ENCODE assay signal across 2 cellular contexts in the genomic region with DNA sequence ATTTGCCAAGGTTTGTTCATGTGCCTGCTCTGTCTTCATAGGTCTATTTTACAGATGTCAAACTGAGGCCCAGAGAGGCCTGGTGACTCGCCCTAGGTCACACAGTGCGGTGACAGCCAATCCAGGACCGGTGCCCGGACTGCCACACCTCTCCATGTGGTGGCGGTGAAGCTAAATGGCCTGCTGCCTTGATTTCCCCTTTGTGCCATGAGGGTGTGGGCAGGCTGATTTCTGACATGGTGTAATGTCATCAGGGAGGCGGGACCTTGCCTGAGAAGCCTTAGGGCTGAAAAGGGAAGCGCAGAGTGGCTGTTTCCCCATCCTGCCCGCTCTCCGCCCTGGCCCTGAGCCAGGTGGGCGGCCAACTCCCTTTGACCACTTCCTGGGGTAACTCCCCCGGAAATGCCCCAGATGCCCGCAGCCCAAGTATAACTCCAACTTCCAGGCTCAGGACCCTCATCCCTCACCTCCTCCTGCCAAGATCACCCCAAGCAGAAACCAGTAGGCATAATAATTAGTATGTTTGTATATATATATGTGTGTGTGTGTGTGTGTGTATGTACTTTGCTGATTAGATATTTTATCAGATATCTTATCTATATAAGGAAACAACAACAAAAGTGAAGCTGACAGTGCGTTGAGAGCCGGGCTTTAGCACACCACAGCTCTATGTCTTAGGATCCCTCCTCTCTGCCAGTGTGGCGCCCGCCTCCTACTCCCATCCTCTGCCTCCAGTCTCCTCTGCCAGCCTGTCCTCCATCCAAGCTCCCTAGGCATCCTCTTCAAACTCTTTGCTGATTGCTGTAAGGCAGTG.
TF ChIP-seq lines count a peak whose summit lies in the region.

No MANE protein-coding gene starts in this region.

TF ChIP-seq in H1, 55 proteins besides CTCF, POLR2A, EP300 and RAD21:
- TF ChIP-seq RFX5 (IDR thresholded peaks at IDR 0.05; ENCODE audit: borderline replicate concordance, low read depth, low read length) (no peak), KDM4A (IDR thresholded peaks at IDR 0.05; ENCODE audit: low read depth, low read length, severe bottlenecking) (no peak), ASH2L (IDR thresholded peaks at IDR 0.05; ENCODE audit: low read length) (no peak), SAP30 (IDR thresholded peaks at IDR 0.05; ENCODE audit: insufficient read depth, insufficient replicate concordance, low read length) (no peak), JUND (IDR thresholded peaks at IDR 0.05; ENCODE audit: low read length) (no peak), TEAD4 (IDR thresholded peaks at IDR 0.05; ENCODE audit: low read depth, low read length) (no peak), MAFK (IDR thresholded peaks at IDR 0.05; ENCODE audit: low read depth, low read length) (no peak), CBX5 (IDR thresholded peaks at IDR 0.05; ENCODE audit: low read depth, low read length) (no peak), RNF2 (IDR thresholded peaks at IDR 0.05; ENCODE audit: borderline replicate concordance, low read depth, low read length, missing control alignments, poor library complexity, severe bottlenecking) (no peak), POLR2AphosphoS5 (IDR thresholded peaks at IDR 0.05; ENCODE audit: low read depth, low read length) (no peak), SP1 (IDR thresholded peaks at IDR 0.05; ENCODE audit: low read depth, low read length) (no peak), SIRT6 (IDR thresholded peaks at IDR 0.05; ENCODE audit: low read length) (no peak), SUZ12 (IDR thresholded peaks at IDR 0.05; ENCODE audit: low read length) (no peak), FOSL1 (IDR thresholded peaks at IDR 0.05; ENCODE audit: insufficient read depth, low read depth, low read length) (no peak)
- TF ChIP-seq, protein P1, sequence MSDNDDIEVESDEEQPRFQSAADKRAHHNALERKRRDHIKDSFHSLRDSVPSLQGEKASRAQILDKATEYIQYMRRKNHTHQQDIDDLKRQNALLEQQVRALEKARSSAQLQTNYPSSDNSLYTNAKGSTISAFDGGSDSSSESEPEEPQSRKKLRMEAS (IDR thresholded peaks at IDR 0.05): no peak
- TF ChIP-seq, protein P2, sequence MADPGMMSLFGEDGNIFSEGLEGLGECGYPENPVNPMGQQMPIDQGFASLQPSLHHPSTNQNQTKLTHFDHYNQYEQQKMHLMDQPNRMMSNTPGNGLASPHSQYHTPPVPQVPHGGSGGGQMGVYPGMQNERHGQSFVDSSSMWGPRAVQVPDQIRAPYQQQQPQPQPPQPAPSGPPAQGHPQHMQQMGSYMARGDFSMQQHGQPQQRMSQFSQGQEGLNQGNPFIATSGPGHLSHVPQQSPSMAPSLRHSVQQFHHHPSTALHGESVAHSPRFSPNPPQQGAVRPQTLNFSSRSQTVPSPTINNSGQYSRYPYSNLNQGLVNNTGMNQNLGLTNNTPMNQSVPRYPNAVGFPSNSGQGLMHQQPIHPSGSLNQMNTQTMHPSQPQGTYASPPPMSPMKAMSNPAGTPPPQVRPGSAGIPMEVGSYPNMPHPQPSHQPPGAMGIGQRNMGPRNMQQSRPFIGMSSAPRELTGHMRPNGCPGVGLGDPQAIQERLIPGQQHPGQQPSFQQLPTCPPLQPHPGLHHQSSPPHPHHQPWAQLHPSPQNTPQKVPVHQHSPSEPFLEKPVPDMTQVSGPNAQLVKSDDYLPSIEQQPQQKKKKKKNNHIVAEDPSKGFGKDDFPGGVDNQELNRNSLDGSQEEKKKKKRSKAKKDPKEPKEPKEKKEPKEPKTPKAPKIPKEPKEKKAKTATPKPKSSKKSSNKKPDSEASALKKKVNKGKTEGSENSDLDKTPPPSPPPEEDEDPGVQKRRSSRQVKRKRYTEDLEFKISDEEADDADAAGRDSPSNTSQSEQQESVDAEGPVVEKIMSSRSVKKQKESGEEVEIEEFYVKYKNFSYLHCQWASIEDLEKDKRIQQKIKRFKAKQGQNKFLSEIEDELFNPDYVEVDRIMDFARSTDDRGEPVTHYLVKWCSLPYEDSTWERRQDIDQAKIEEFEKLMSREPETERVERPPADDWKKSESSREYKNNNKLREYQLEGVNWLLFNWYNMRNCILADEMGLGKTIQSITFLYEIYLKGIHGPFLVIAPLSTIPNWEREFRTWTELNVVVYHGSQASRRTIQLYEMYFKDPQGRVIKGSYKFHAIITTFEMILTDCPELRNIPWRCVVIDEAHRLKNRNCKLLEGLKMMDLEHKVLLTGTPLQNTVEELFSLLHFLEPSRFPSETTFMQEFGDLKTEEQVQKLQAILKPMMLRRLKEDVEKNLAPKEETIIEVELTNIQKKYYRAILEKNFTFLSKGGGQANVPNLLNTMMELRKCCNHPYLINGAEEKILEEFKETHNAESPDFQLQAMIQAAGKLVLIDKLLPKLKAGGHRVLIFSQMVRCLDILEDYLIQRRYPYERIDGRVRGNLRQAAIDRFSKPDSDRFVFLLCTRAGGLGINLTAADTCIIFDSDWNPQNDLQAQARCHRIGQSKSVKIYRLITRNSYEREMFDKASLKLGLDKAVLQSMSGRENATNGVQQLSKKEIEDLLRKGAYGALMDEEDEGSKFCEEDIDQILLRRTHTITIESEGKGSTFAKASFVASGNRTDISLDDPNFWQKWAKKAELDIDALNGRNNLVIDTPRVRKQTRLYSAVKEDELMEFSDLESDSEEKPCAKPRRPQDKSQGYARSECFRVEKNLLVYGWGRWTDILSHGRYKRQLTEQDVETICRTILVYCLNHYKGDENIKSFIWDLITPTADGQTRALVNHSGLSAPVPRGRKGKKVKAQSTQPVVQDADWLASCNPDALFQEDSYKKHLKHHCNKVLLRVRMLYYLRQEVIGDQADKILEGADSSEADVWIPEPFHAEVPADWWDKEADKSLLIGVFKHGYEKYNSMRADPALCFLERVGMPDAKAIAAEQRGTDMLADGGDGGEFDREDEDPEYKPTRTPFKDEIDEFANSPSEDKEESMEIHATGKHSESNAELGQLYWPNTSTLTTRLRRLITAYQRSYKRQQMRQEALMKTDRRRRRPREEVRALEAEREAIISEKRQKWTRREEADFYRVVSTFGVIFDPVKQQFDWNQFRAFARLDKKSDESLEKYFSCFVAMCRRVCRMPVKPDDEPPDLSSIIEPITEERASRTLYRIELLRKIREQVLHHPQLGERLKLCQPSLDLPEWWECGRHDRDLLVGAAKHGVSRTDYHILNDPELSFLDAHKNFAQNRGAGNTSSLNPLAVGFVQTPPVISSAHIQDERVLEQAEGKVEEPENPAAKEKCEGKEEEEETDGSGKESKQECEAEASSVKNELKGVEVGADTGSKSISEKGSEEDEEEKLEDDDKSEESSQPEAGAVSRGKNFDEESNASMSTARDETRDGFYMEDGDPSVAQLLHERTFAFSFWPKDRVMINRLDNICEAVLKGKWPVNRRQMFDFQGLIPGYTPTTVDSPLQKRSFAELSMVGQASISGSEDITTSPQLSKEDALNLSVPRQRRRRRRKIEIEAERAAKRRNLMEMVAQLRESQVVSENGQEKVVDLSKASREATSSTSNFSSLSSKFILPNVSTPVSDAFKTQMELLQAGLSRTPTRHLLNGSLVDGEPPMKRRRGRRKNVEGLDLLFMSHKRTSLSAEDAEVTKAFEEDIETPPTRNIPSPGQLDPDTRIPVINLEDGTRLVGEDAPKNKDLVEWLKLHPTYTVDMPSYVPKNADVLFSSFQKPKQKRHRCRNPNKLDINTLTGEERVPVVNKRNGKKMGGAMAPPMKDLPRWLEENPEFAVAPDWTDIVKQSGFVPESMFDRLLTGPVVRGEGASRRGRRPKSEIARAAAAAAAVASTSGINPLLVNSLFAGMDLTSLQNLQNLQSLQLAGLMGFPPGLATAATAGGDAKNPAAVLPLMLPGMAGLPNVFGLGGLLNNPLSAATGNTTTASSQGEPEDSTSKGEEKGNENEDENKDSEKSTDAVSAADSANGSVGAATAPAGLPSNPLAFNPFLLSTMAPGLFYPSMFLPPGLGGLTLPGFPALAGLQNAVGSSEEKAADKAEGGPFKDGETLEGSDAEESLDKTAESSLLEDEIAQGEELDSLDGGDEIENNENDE (IDR thresholded peaks at IDR 0.05; ENCODE audit: insufficient replicate concordance, low read length): no peak

TF ChIP-seq in SK-N-SH, 30 proteins besides CTCF, POLR2A, EP300 and RAD21:
- TF ChIP-seq, protein P3, sequence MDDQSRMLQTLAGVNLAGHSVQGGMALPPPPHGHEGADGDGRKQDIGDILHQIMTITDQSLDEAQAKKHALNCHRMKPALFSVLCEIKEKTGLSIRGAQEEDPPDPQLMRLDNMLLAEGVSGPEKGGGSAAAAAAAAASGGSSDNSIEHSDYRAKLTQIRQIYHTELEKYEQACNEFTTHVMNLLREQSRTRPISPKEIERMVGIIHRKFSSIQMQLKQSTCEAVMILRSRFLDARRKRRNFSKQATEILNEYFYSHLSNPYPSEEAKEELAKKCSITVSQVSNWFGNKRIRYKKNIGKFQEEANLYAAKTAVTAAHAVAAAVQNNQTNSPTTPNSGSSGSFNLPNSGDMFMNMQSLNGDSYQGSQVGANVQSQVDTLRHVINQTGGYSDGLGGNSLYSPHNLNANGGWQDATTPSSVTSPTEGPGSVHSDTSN (IDR thresholded peaks at IDR 0.05): no peak
- TF ChIP-seq, protein P4, sequence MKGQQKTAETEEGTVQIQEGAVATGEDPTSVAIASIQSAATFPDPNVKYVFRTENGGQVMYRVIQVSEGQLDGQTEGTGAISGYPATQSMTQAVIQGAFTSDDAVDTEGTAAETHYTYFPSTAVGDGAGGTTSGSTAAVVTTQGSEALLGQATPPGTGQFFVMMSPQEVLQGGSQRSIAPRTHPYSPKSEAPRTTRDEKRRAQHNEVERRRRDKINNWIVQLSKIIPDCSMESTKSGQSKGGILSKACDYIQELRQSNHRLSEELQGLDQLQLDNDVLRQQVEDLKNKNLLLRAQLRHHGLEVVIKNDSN (IDR thresholded peaks at IDR 0.05; ENCODE audit: borderline replicate concordance, low read depth): no peak
- TF ChIP-seq, protein P5, sequence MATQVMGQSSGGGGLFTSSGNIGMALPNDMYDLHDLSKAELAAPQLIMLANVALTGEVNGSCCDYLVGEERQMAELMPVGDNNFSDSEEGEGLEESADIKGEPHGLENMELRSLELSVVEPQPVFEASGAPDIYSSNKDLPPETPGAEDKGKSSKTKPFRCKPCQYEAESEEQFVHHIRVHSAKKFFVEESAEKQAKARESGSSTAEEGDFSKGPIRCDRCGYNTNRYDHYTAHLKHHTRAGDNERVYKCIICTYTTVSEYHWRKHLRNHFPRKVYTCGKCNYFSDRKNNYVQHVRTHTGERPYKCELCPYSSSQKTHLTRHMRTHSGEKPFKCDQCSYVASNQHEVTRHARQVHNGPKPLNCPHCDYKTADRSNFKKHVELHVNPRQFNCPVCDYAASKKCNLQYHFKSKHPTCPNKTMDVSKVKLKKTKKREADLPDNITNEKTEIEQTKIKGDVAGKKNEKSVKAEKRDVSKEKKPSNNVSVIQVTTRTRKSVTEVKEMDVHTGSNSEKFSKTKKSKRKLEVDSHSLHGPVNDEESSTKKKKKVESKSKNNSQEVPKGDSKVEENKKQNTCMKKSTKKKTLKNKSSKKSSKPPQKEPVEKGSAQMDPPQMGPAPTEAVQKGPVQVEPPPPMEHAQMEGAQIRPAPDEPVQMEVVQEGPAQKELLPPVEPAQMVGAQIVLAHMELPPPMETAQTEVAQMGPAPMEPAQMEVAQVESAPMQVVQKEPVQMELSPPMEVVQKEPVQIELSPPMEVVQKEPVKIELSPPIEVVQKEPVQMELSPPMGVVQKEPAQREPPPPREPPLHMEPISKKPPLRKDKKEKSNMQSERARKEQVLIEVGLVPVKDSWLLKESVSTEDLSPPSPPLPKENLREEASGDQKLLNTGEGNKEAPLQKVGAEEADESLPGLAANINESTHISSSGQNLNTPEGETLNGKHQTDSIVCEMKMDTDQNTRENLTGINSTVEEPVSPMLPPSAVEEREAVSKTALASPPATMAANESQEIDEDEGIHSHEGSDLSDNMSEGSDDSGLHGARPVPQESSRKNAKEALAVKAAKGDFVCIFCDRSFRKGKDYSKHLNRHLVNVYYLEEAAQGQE (IDR thresholded peaks at IDR 0.05; ENCODE audit: low read depth, low read length): no peak
- no peak for TF ChIP-seq RXRA (IDR thresholded peaks at IDR 0.05; ENCODE audit: borderline replicate concordance, low read depth)
- TF ChIP-seq, protein P6, sequence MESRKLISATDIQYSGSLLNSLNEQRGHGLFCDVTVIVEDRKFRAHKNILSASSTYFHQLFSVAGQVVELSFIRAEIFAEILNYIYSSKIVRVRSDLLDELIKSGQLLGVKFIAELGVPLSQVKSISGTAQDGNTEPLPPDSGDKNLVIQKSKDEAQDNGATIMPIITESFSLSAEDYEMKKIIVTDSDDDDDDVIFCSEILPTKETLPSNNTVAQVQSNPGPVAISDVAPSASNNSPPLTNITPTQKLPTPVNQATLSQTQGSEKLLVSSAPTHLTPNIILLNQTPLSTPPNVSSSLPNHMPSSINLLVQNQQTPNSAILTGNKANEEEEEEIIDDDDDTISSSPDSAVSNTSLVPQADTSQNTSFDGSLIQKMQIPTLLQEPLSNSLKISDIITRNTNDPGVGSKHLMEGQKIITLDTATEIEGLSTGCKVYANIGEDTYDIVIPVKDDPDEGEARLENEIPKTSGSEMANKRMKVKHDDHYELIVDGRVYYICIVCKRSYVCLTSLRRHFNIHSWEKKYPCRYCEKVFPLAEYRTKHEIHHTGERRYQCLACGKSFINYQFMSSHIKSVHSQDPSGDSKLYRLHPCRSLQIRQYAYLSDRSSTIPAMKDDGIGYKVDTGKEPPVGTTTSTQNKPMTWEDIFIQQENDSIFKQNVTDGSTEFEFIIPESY (IDR thresholded peaks at IDR 0.05; ENCODE audit: borderline replicate concordance, low read depth): no peak
- TF ChIP-seq GABPA (IDR thresholded peaks at IDR 0.05; ENCODE audit: low read depth): no peak
- TF ChIP-seq NRF1 (IDR thresholded peaks at IDR 0.05; ENCODE audit: low read depth, low read length): no peak
- TF ChIP-seq FOSL2 (IDR thresholded peaks at IDR 0.05; ENCODE audit: borderline replicate concordance, low read depth): no peak
